22 cellular contexts compared by ENCODE assay signal in genomic region chr6:150453357-150453756, GRCh38.
A peak's percentile ranks its signal among the peaks of the same experiment; 100 is the strongest.
DNase-seq lines count a peak whose midpoint lies in the region; ATAC-seq, FAIRE-seq and TF ChIP-seq lines count a peak whose summit lies in the region.
"Had no signal": no experiment of that assay in that cellular context is flagged by ENCODE, and none has a peak within 500 bp of the region (broad histone marks: within the 10 kb centered on the region; RNA-seq: fewer than 3 reads in every experiment).

No MANE protein-coding gene starts in this region.

- H3K9me3 ChIP-seq in heart left ventricle (no peaks in the 10 kb centered on the region), HEK293 (ENCODE audit: control insufficient read depth, insufficient read depth, low read depth, low read length) (no peaks in the 10 kb centered on the region), kidney (ENCODE audit: control insufficient read depth in 1 of 2, low read length in 2 of 2) (no peaks in the 10 kb centered on the region), thyroid gland (no peaks in the 10 kb centered on the region)
- H3K9me3 ChIP-seq: BLaER1 had no signal

- no peaks in the 10 kb centered on the region for H3K36me3 ChIP-seq in heart left ventricle
- no peaks in the 10 kb centered on the region for H3K36me3 ChIP-seq in HEK293 (ENCODE audit: control insufficient read depth in 2 of 2, insufficient read depth in 1 of 2, low read length in 2 of 2)
- no peaks in the 10 kb centered on the region for H3K36me3 ChIP-seq in kidney (ENCODE audit: control insufficient read depth in 1 of 2, insufficient read depth in 2 of 2, low read length in 2 of 2)
- no peaks in the 10 kb centered on the region for H3K36me3 ChIP-seq in thyroid gland
- H3K36me3 ChIP-seq: BLaER1 had no signal

- TF ChIP-seq CTCF in heart left ventricle (IDR thresholded peaks at IDR 0.05) (no peak), HEK293 (tag by site-specific recombination; IDR thresholded peaks at IDR 0.05) (no peak), kidney (IDR thresholded peaks at IDR 0.05; ENCODE audit: borderline replicate concordance, extremely low read depth, insufficient read depth) (no peak), thyroid gland (IDR thresholded peaks at IDR 0.05) (no peak)

- no peak for FAIRE-seq in kidney (lab: Jason Lieb, UNC)
- FAIRE-seq: A204.1, D721Med, HTR-8/SVneo had no signal

- intact Hi-C loops in heart left ventricle (cut with DNase I) (loop anchor here in 1 of 10 donors (10.0 kb wide), 1 partner anchor 231 kb away; no protein-coding TSS in a partner anchor), Right ventricle myocardium inferior (cut with DNase I) (no loop called here), kidney (cut with DNase I) (no loop called here), thyroid gland (cut with DNase I) (no loop called here)

- no peak overlapping the region for H3K9ac ChIP-seq in kidney (ENCODE audit: low read length in 2 of 2)
- H3K9ac ChIP-seq: BLaER1 had no signal

- no peak for ATAC-seq in heart left ventricle
- no peak for ATAC-seq in Right ventricle myocardium inferior
- no peak for ATAC-seq in HG03439 (IDR thresholded peaks at IDR 0.05; ENCODE audit: unreplicated experiment)
- ATAC-seq: HCT116 had no signal

- DNase-seq in heart left ventricle (no peak), Right ventricle myocardium inferior (ENCODE audit: missing footprints) (no peak), kidney (no peak), thyroid gland (no peak), 8988T (no peak), C1 segment of cervical spinal cord (lab: John Stamatoyannopoulos, UW) (no peak)
- DNase-seq: CD4-positive, alpha-beta T cell; KBM-7; MV-4-11; NCI-H1105 treated with DMSO at 0.1 percent for 48 hours; NCI-H1694; NCI-H510A; NCI-H69; RPMI8226; SHP77 treated with DMSO at 0.1 percent for 48 hours had no signal

- H3K4me1 ChIP-seq in heart left ventricle = peaks cover 0 to 17% (median 9%) of the 10 kb centered on the region in 12 donors
- 0 out of 2 replicates have a peak, but pooled peaks cover 4% of the 10 kb centered on the region for H3K4me1 ChIP-seq in HEK293 (ENCODE audit: control insufficient read depth, insufficient read depth, low read length)
- peaks cover 4 to 6% of the 10 kb centered on the region in 2 donors for H3K4me1 ChIP-seq in kidney (ENCODE audit: control insufficient read depth in 1 of 2, insufficient read depth in 1 of 2, low read depth in 1 of 2, low read length in 2 of 2)
- peaks cover 16 to 22% of the 10 kb centered on the region in 2 donors for H3K4me1 ChIP-seq in thyroid gland

- POLR2A ChIA-PET in HEK293 (lab: Yijun Ruan, JAX) = no interaction called here

- no peak for TF ChIP-seq POLR2A in heart left ventricle (IDR thresholded peaks at IDR 0.05)
- no peak for TF ChIP-seq POLR2A in thyroid gland (IDR thresholded peaks at IDR 0.05)

- CTCF ChIA-PET in HEK293 (lab: Yijun Ruan, JAX) = no interaction called here

- H3K4me3 ChIP-seq in heart left ventricle (no peak overlapping the region), HEK293 (ENCODE audit: low read depth, low read length) (no peak overlapping the region), kidney (ENCODE audit: low read length in 2 of 2) (no peak overlapping the region), thyroid gland (replicated peaks in 1 of 3) (no peak overlapping the region)
- H3K4me3 ChIP-seq: BLaER1 had no signal

- WGBS in heart left ventricle, 4 donors = 94 to 98% (median 97%) methylated on average over 2 of the region's 2 CpGs
- WGBS in thyroid gland, 2 donors = 94 to 97% methylated on average over 2 of the region's 2 CpGs

- H3K27ac ChIP-seq in heart left ventricle (peak overlapping the region in 10 of 12 donors; percentile 5 to 89 (median 68)), HEK293 (ENCODE audit: extremely low read depth, low read depth, low read length) (no peak overlapping the region), kidney (ENCODE audit: low read depth in 2 of 2, low read length in 2 of 2) (peak overlapping the region; percentile 23 to 53), thyroid gland (peak overlapping the region; percentile 0 to 83 (median 74))
- H3K27ac ChIP-seq: BLaER1 had no signal

- H3K27me3 ChIP-seq in heart left ventricle (no peaks in the 10 kb centered on the region), thyroid gland (no peaks in the 10 kb centered on the region)
- H3K27me3 ChIP-seq: BLaER1 had no signal

TF ChIP-seq in HEK293, 187 proteins besides CTCF, POLR2A, EP300 and RAD21:
- no peak for TF ChIP-seq ZNF18 (tag by site-specific recombination; IDR thresholded peaks at IDR 0.05)
- no peak for TF ChIP-seq ZNF146 (tag by site-specific recombination; IDR thresholded peaks at IDR 0.05)
- no peak for TF ChIP-seq ZNF404 (tag by site-specific recombination; IDR thresholded peaks at IDR 0.05)
- TF ChIP-seq SP3 (tag by site-specific recombination; IDR thresholded peaks at IDR 0.05) = no peak
- TF ChIP-seq ZNF37A (tag by site-specific recombination; IDR thresholded peaks at IDR 0.05) = no peak
- TF ChIP-seq ZBTB8A (tag by site-specific recombination; IDR thresholded peaks at IDR 0.05) = no peak
- peak; percentile 71 for TF ChIP-seq GLIS1 (tag by site-specific recombination; IDR thresholded peaks at IDR 0.05)
- no peak for TF ChIP-seq ZNF830 (tag by site-specific recombination; IDR thresholded peaks at IDR 0.05; ENCODE audit: low read depth)
- no peak for TF ChIP-seq KLF1 (tag by site-specific recombination; IDR thresholded peaks at IDR 0.05)
- TF ChIP-seq KLF7 (tag by site-specific recombination; IDR thresholded peaks at IDR 0.05; ENCODE audit: borderline replicate concordance) = no peak
- peak; percentile 77 for TF ChIP-seq ZIC2 (tag by site-specific recombination; IDR thresholded peaks at IDR 0.05)
- no peak for TF ChIP-seq ZBTB7A (tag by site-specific recombination; IDR thresholded peaks at IDR 0.05; ENCODE audit: low read depth)
- TF ChIP-seq KLF9 (tag by site-specific recombination; IDR thresholded peaks at IDR 0.05; ENCODE audit: low read depth) = no peak
- no peak for TF ChIP-seq HOXA7 (CRISPR knock-in tag; IDR thresholded peaks at IDR 0.05; ENCODE audit: borderline replicate concordance)
- no peak for TF ChIP-seq ZNF423 (tag by site-specific recombination; IDR thresholded peaks at IDR 0.05)
TF ChIP-seq in HEK293: peak in this region for 2.
